8 cellular contexts compared by ENCODE assay signal in the genomic region with DNA sequence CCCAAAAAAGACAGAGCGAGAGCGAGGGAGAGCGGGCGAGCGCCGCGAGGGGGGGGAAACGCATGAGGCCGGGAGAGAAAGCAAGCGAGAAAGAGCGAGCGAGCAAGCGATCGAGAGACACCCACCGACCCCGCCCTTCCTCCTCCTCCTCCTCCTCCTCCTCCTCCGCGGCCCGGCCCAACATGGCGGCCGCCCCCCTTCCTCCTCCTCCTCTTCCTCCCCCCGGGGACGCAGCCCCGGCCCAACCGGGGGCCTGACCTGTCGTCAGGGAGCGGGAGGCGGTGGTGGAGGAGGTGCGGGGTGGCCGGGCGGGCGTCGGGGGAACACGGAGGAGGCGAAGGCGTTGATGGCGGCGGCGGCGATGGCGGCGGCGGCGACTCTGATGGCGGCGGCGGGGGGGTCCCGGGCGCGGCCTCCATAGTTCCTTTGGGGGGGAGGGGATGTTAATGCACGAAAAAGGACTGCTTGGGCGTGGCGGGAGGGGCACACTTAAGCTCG. TPM values are rescaled to one million over a fixed set of nuclear protein-coding genes. Genes with fewer than 3 reads are reported as not detected.
DNase-seq lines count a peak whose midpoint lies in the region; ATAC-seq and TF ChIP-seq lines count a peak whose summit lies in the region.

No MANE protein-coding gene starts in this region.

- no peaks in the 10 kb centered on the region for H3K9me3 ChIP-seq in BLaER1 treated with 17β-estradiol and CSF1 and Interleukin-3, amounts not matched to agents 10 nM and 100 nM (replicated peaks in 1 of 11)

- DNase-seq in LNCaP clone FGC (ENCODE audit: low read depth) = no peak
- DNase-seq in SK-MEL-5 (ENCODE audit: low read depth, low spot score) = peak; percentile 86
- peak; percentile 89 for DNase-seq in activated naive CD4-positive, alpha-beta T cell treated with anti-CD3 and anti-CD28 coated beads for 36 hours
- DNase-seq in globus pallidus (ENCODE audit: low spot score) = peak; percentile 87
- DNase-seq in nucleus accumbens (lab: John Stamatoyannopoulos, UW) = peak in 54 of 56 donors; percentile 41 to 92 (median 78)
- peak; percentile 75 for DNase-seq in superior temporal gyrus (ENCODE audit: extremely low spot score)

- H3K4me3 ChIP-seq in BLaER1 treated with 17β-estradiol and CSF1 and Interleukin-3, amounts not matched to agents 10 nM and 100 nM = peak overlapping the region; percentile 76 to 96 (median 88)
- peak overlapping the region; percentile 75 for H3K4me3 ChIP-seq in LNCaP clone FGC (ENCODE audit: low read depth, low read length)

- peak overlapping the region; percentile 100 for H3K27ac ChIP-seq in BLaER1 treated with 17β-estradiol and CSF1 and Interleukin-3, amounts not matched to agents 10 nM and 100 nM

- in situ Hi-C loops in SK-MEL-5 (cut with HindIII; ENCODE audit: low pct_unique_long_range_greater_than_20kb, low sequenced_read_pairs) = no loop called here

- CTCF ChIA-PET in activated naive CD4-positive, alpha-beta T cell treated with anti-CD3 and anti-CD28 coated beads for 36 hours (lab: Charles Lee) = no interaction called here

- H4K20me1 ChIP-seq in BLaER1 treated with 17β-estradiol and CSF1 and Interleukin-3, amounts not matched to agents 10 nM and 100 nM = peaks cover 0 to 9% (median 0%) of the 10 kb centered on the region in 11 experiments; a peak in 4 of 22 replicates

- peaks cover 36% of the 10 kb centered on the region for H3K4me1 Mint-ChIP-seq in activated naive CD4-positive, alpha-beta T cell treated with anti-CD3 and anti-CD28 coated beads for 36 hours (ENCODE audit: low read depth)

- no peak for TF ChIP-seq CTCF in LNCaP clone FGC (IDR thresholded peaks at IDR 0.05; ENCODE audit: control insufficient read depth, extremely low read depth, insufficient read depth)

- H3K4me3 Mint-ChIP-seq in activated naive CD4-positive, alpha-beta T cell treated with anti-CD3 and anti-CD28 coated beads for 36 hours = peak overlapping the region; percentile 99

- peaks cover 6 to 15% (median 10%) of the 10 kb centered on the region in 11 experiments; a peak in 14 of 22 replicates for H3K36me3 ChIP-seq in BLaER1 treated with 17β-estradiol and CSF1 and Interleukin-3, amounts not matched to agents 10 nM and 100 nM

- no peaks in the 10 kb centered on the region for H3K9me3 Mint-ChIP-seq in activated naive CD4-positive, alpha-beta T cell treated with anti-CD3 and anti-CD28 coated beads for 36 hours

- H3K36me3 Mint-ChIP-seq in activated naive CD4-positive, alpha-beta T cell treated with anti-CD3 and anti-CD28 coated beads for 36 hours (ENCODE audit: low read depth) = peaks cover 40% of the 10 kb centered on the region

- no peaks in the 10 kb centered on the region for H3K27me3 ChIP-seq in BLaER1 treated with 17β-estradiol and CSF1 and Interleukin-3, amounts not matched to agents 10 nM and 100 nM

- H3K27ac Mint-ChIP-seq in activated naive CD4-positive, alpha-beta T cell treated with anti-CD3 and anti-CD28 coated beads for 36 hours = peak overlapping the region; percentile 100

- peaks cover 37 to 49% (median 40%) of the 10 kb centered on the region in 10 experiments for H3K4me1 ChIP-seq in BLaER1 treated with 17β-estradiol and CSF1 and Interleukin-3, amounts not matched to agents 10 nM and 100 nM

- peak overlapping the region; percentile 96 to 100 (median 100) for H3K9ac ChIP-seq in BLaER1 treated with 17β-estradiol and CSF1 and Interleukin-3, amounts not matched to agents 10 nM and 100 nM

- peak overlapping the region; percentile 75 to 94 (median 91) for H3K4me2 ChIP-seq in BLaER1 treated with 17β-estradiol and CSF1 and Interleukin-3, amounts not matched to agents 10 nM and 100 nM

- intact Hi-C loops in activated naive CD4-positive, alpha-beta T cell treated with anti-CD3 and anti-CD28 coated beads for 36 hours (cut with micrococcal nuclease) = loop anchor here (2.0 to 5.0 kb wide), 4 partner anchors 19 to 323 kb away; partner anchors contain the start of genes SAE1 and SLC1A5

- no peaks in the 10 kb centered on the region for H3K27me3 Mint-ChIP-seq in activated naive CD4-positive, alpha-beta T cell treated with anti-CD3 and anti-CD28 coated beads for 36 hours (ENCODE audit: low read depth)

- peak; percentile 23 for ATAC-seq in GM21381 (IDR thresholded peaks at IDR 0.05; ENCODE audit: unreplicated experiment)

RNA-seq across cellular contexts. Expression of gene ZC3H4, which starts 1.4 kb away (rescaled TPM):
- total RNA-seq in SK-MEL-5 (2014; rRNA removed; shearing (Covaris generic)) = 6.7 and 7.5 TPM in 2 replicates
- polyA plus RNA-seq in SK-MEL-5 (2015; cell fraction: cytosol; rRNA removed) = 22.9 and 36.3 TPM in 2 replicates
- polyA plus RNA-seq in SK-MEL-5 (2015; cell fraction: nucleus; rRNA removed) = 18.1 and 20.7 TPM in 2 replicates
- 10 to 100 TPM; 46.0 to 48.8 TPM for total RNA-seq in activated naive CD4-positive, alpha-beta T cell treated with anti-CD3 and anti-CD28 coated beads for 36 hours

RNA-seq across cellular contexts. Expression of gene SAE1, which starts 18.4 kb away (rescaled TPM):
- total RNA-seq in SK-MEL-5 (2014; rRNA removed; shearing (Covaris generic)) = 135 and 154 TPM in 2 replicates
- polyA plus RNA-seq in SK-MEL-5 (2015; cell fraction: cytosol; rRNA removed) = 162 and 181 TPM in 2 replicates
- 24.9 and 31.4 TPM in 2 replicates for polyA plus RNA-seq in SK-MEL-5 (2015; cell fraction: nucleus; rRNA removed)
- total RNA-seq in activated naive CD4-positive, alpha-beta T cell treated with anti-CD3 and anti-CD28 coated beads for 36 hours = 100 to 1,000 TPM; 160 to 161 TPM
